In the genomic region with DNA sequence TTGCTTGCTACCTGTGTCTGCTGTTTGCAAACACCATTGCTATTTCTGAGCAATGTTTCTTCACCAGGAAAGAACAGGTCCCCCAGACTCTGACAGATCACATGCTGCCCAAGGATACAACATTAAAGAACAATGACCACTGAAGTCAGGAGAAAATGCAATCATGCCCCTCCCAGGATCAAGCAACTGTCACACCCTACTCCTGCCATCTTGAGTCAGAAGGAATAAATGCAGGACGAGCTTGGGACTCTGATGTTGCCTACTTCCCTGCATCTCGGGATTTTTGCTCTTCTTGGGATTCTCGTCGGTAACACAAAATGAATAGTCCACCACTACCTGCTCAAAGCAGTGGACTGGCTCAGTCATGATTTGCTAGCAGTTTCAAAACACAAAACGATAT, we compare ENCODE assay signal across 2 cellular contexts.
A peak's percentile ranks its signal among the peaks of the same experiment; 100 is the strongest.
TF ChIP-seq lines count a peak whose summit lies in the region.

No MANE protein-coding gene starts in this region.

TF ChIP-seq in A549, 52 proteins besides CTCF, POLR2A, EP300 and RAD21:
- TF ChIP-seq CBX8 (IDR thresholded peaks at IDR 0.05) (no peak), BHLHE40 (IDR thresholded peaks at IDR 0.05; ENCODE audit: low read depth, low read length) (no peak), POLR2AphosphoS2 (conservative IDR thresholded peaks at IDR 0.05; ENCODE audit: low read length) (no peak), PHF8 (IDR thresholded peaks at IDR 0.05; ENCODE audit: borderline replicate concordance, low read depth) (no peak)
- TF ChIP-seq, protein P1, sequence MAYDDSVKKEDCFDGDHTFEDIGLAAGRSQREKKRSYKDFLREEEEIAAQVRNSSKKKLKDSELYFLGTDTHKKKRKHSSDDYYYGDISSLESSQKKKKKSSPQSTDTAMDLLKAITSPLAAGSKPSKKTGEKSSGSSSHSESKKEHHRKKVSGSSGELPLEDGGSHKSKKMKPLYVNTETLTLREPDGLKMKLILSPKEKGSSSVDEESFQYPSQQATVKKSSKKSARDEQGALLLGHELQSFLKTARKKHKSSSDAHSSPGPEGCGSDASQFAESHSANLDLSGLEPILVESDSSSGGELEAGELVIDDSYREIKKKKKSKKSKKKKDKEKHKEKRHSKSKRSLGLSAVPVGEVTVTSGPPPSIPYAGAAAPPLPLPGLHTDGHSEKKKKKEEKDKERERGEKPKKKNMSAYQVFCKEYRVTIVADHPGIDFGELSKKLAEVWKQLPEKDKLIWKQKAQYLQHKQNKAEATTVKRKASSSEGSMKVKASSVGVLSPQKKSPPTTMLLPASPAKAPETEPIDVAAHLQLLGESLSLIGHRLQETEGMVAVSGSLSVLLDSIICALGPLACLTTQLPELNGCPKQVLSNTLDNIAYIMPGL (CRISPR knock-in tag; IDR thresholded peaks at IDR 0.05; ENCODE audit: borderline replicate concordance), result no peak
- TF ChIP-seq, protein P2, sequence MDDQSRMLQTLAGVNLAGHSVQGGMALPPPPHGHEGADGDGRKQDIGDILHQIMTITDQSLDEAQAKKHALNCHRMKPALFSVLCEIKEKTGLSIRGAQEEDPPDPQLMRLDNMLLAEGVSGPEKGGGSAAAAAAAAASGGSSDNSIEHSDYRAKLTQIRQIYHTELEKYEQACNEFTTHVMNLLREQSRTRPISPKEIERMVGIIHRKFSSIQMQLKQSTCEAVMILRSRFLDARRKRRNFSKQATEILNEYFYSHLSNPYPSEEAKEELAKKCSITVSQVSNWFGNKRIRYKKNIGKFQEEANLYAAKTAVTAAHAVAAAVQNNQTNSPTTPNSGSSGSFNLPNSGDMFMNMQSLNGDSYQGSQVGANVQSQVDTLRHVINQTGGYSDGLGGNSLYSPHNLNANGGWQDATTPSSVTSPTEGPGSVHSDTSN (IDR thresholded peaks at IDR 0.05), result no peak

TF ChIP-seq in H1, 55 proteins besides CTCF, POLR2A, EP300 and RAD21:
- TF ChIP-seq YY1 (IDR thresholded peaks at IDR 0.05; ENCODE audit: low read depth, low read length) (0 out of 2 replicates have a peak, but pooled peaks have one; percentile 19), NRF1 (IDR thresholded peaks at IDR 0.05; ENCODE audit: low read depth, low read length) (no peak)
